In genomic region chr11:75731095-75731494, GRCh38 we compare ENCODE assay signal across 24 cellular contexts. TPM values are rescaled to one million over a fixed set of nuclear protein-coding genes. Genes with fewer than 3 reads are reported as not detected.
"Had no signal": no experiment of that assay in that cellular context is flagged by ENCODE, and none has a peak within 500 bp of the region (broad histone marks: within the 10 kb centered on the region; RNA-seq: fewer than 3 reads in every experiment).

No MANE protein-coding gene starts in this region.

- H3K4me1 Mint-ChIP-seq: activated CD4-positive, alpha-beta T cell treated with anti-CD3 and anti-CD28 coated beads, Interleukin-2, amount 10 ng/mL, durations not matched to agents 7 days and 5 days had no signal

- H3K36me3 ChIP-seq: cardiac muscle cell, MG63 had no signal

- H3K36me3 Mint-ChIP-seq: activated CD4-positive, alpha-beta memory T cell treated with anti-CD3 and anti-CD28 coated beads for 36 hours; activated naive CD8-positive, alpha-beta T cell; brain; WTC11 had no signal

- H3K4me3 ChIP-seq: cardiac muscle cell, MG63 had no signal

- H3K9me3 ChIP-seq: MG63 had no signal

- H3K27me3 ChIP-seq: cardiac muscle cell, MG63 had no signal

- H3K4me3 Mint-ChIP-seq: activated CD4-positive, alpha-beta memory T cell treated with anti-CD3 and anti-CD28 coated beads for 36 hours; activated CD4-positive, alpha-beta T cell treated with anti-CD3 and anti-CD28 coated beads, Interleukin-2, amount 10 ng/mL, durations not matched to agents 7 days and 5 days; activated naive CD4-positive, alpha-beta T cell treated with anti-CD3 and anti-CD28 coated beads for 36 hours; activated naive CD8-positive, alpha-beta T cell; activated T-cell treated with anti-CD3 and anti-CD28 coated beads, Interleukin-2, amount 50 U/mL, for 72 hours; brain; T-helper 1 cell treated with Interleukin-12 subunit alpha and Interleukin-12 subunit beta and Interleukin-4 antibody, amounts not matched to agents 30 μg/mL and 1 μg/mL, for 36 hours; WTC11 had no signal

- H3K27ac Mint-ChIP-seq: activated CD4-positive, alpha-beta memory T cell treated with anti-CD3 and anti-CD28 coated beads for 36 hours; activated CD4-positive, alpha-beta T cell treated with anti-CD3 and anti-CD28 coated beads, Interleukin-2, amount 10 ng/mL, durations not matched to agents 7 days and 5 days; activated naive CD4-positive, alpha-beta T cell treated with anti-CD3 and anti-CD28 coated beads for 36 hours; activated naive CD8-positive, alpha-beta T cell; activated T-cell treated with anti-CD3 and anti-CD28 coated beads, Interleukin-2, amount 50 U/mL, for 72 hours; activated T-helper 2 cell treated with anti-CD3 and anti-CD28 coated beads, Interferon-gamma antibody, Interleukin-2, Interleukin-4, amounts not matched to agents 10 μg/mL and 5 μg/mL and 100 μg/mL, durations not matched to agents 14 hours and 24 hours and 36 hours; brain; T-helper 1 cell treated with Interleukin-12 subunit alpha and Interleukin-12 subunit beta and Interleukin-4 antibody, amounts not matched to agents 30 μg/mL and 1 μg/mL, for 36 hours; WTC11 had no signal

- DNase-seq: activated CD4-positive, alpha-beta memory T cell treated with anti-CD3 and anti-CD28 coated beads for 36 hours; activated CD4-positive, alpha-beta T cell treated with anti-CD3 and anti-CD28 coated beads, Interleukin-2, amount 10 ng/mL, durations not matched to agents 7 days and 5 days; activated naive CD4-positive, alpha-beta T cell treated with anti-CD3 and anti-CD28 coated beads for 36 hours; activated T-cell treated with anti-CD3 and anti-CD28 coated beads, Interleukin-2, amount 50 U/mL, for 72 hours; amygdala; MG63; MV-4-11; NCI-H1105; NCI-H1436; NCI-H1694 treated with DMSO at 0.1 percent for 48 hours; NCI-H2029 treated with DMSO at 0.1 percent for 48 hours; NCI-H510A treated with DMSO at 0.1 percent for 48 hours; NCI-H69; NK-92 treated with Interleukin-12 subunit alpha and Interleukin-12 subunit beta, amount 100 ng/mL, for 24 hours; SHP77 treated with DMSO at 0.1 percent for 48 hours had no signal

- H3K27ac ChIP-seq: cardiac muscle cell had no signal

- ATAC-seq: activated T-cell treated with anti-CD3 and anti-CD28 coated beads, Interleukin-2, amount 50 U/mL, for 72 hours; WTC11 had no signal

- H3K9me3 Mint-ChIP-seq: activated CD4-positive, alpha-beta memory T cell treated with anti-CD3 and anti-CD28 coated beads for 36 hours; activated CD4-positive, alpha-beta T cell treated with anti-CD3 and anti-CD28 coated beads, Interleukin-2, amount 10 ng/mL, durations not matched to agents 7 days and 5 days; activated naive CD4-positive, alpha-beta T cell treated with anti-CD3 and anti-CD28 coated beads for 36 hours; activated T-cell treated with anti-CD3 and anti-CD28 coated beads, Interleukin-2, amount 50 U/mL, for 72 hours; activated T-helper 2 cell treated with anti-CD3 and anti-CD28 coated beads, Interferon-gamma antibody, Interleukin-2, Interleukin-4, amounts not matched to agents 10 μg/mL and 5 μg/mL and 100 μg/mL, durations not matched to agents 14 hours and 24 hours and 36 hours; brain; T-helper 1 cell treated with Interleukin-12 subunit alpha and Interleukin-12 subunit beta and Interleukin-4 antibody, amounts not matched to agents 30 μg/mL and 1 μg/mL, for 36 hours; WTC11 had no signal

RNA-seq across cellular contexts. Expression of gene MOGAT2, which starts 13.5 kb away (rescaled TPM):
- total RNA-seq: activated CD4-positive, alpha-beta memory T cell treated with anti-CD3 and anti-CD28 coated beads for 36 hours; activated CD4-positive, alpha-beta T cell treated with anti-CD3 and anti-CD28 coated beads, Interleukin-2, amount 10 ng/mL, durations not matched to agents 7 days and 5 days; activated CD8-positive, alpha-beta memory T cell treated with anti-CD3 and anti-CD28 coated beads for 36 hours; activated naive CD4-positive, alpha-beta T cell treated with anti-CD3 and anti-CD28 coated beads for 36 hours; activated T-cell treated with anti-CD3 and anti-CD28 coated beads, Interleukin-2, amount 50 U/mL, for 72 hours; activated T-helper 2 cell treated with anti-CD3 and anti-CD28 coated beads, Interferon-gamma antibody, Interleukin-2, Interleukin-4, amounts not matched to agents 10 μg/mL and 5 μg/mL and 100 μg/mL, durations not matched to agents 14 hours and 24 hours and 36 hours; astrocyte; SK-MEL-5; WTC11 had no signal
- polyA plus RNA-seq: cardiac muscle cell had no signal
